In the genomic region with DNA sequence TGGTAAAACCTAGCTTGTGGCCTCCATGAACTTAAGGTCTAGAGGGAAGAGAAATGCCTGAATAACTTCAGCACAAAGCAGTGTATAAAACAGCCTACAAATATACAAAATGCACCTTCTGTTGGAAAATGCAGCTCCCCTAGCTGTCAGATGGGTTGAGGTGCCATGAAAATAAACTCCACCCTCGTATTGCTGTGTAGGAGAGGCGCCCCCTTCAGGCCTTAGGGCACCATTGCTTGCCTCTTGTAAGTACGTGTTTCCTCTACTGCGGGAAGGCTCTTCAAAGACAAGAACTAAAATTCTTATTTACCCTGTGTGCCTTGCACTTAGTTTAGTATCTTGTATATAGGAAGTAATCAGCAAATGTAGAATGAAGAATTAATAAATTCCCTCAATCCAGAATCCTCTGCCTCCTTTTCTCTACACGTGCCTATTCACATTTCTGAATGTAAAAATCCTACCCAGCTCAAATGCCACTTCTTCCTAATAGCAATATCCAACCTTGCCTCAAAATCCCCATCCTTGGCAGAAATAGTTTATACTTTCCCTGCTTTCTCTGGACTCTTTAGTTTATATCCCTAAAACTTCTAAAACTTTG, we compare ENCODE assay signal across 8 cellular contexts.
DNase-seq lines count a peak whose midpoint lies in the region; ATAC-seq and TF ChIP-seq lines count a peak whose summit lies in the region.

No MANE protein-coding gene starts in this region.

- CTCF ChIA-PET in AG04450 (lab: Charles Lee), result interaction anchor here (0.6 to 1.1 kb wide), 3 partner anchors 8 to 477 kb away, joined by 3 to 4 read pairs (median 4); no protein-coding TSS in a partner anchor

- POLR2A ChIA-PET in AG04450 (lab: Yijun Ruan, JAX), result interaction anchor here (0.6 kb wide), 1 partner anchor 65 kb away, joined by 3 read pairs; no protein-coding TSS in a partner anchor

- TF ChIP-seq CTCF in AG04450 (IDR thresholded peaks at IDR 0.05; ENCODE audit: low read depth, low read length) (peak; percentile 55), GM10266 (IDR thresholded peaks at IDR 0.05; ENCODE audit: control insufficient read depth, insufficient read depth, low read depth, missing control alignments) (peak; percentile 53)

- ATAC-seq in HG02759 (IDR thresholded peaks at IDR 0.05; ENCODE audit: unreplicated experiment), result peak; percentile 100
- peak; percentile 63 for ATAC-seq in left colon

- intact Hi-C loops in left colon (cut with DNase I, micrococcal nuclease), result no loop called here

- no peak for DNase-seq in AG04450 (ENCODE audit: low read depth, low spot score)
- DNase-seq in GM10266 (ENCODE audit: extremely low spot score), result peak; percentile 28
- DNase-seq in NCI-H2081 (lab: John Stamatoyannopoulos, UW), result peak; percentile 50 to 66
- DNase-seq in amniotic epithelial cell (ENCODE audit: low read depth), result peak; percentile 68
- DNase-seq in left colon, result peak in 1 of 2 donors; percentile 26
- DNase-seq in effector CD4-positive, alpha-beta T cell, result no peak
- no peak for DNase-seq in AG20443 (ENCODE audit: low spot score)

- H3K4me3 ChIP-seq in AG04450 (ENCODE audit: low read depth, low read length), result no peak overlapping the region

- H3K27ac ChIP-seq in AG04450 (ENCODE audit: low read depth, low read length), result no peak overlapping the region

- no peaks in the 10 kb centered on the region for H3K27me3 ChIP-seq in AG04450 (ENCODE audit: control insufficient read depth, insufficient read depth, low read length)

- H3K9me3 ChIP-seq in AG04450 (ENCODE audit: control insufficient read depth, insufficient read depth, low read length), result no peaks in the 10 kb centered on the region

Comparison
In these comparisons a context has a peak if more than half of its experiments do, and no peak if none do; other contexts are left out.
1. DNase-seq: peak in GM10266 (single experiment), NCI-H2081 (2 of 2) and amniotic epithelial cell (single experiment); none in AG04450 (single experiment), effector CD4-positive, alpha-beta T cell (single experiment) and AG20443 (single experiment).